In genomic region chr6:52049252-52050050, GRCh38 we compare ENCODE assay signal across 9 cellular contexts. TPM values are rescaled to one million over a fixed set of nuclear protein-coding genes. Genes with fewer than 3 reads are reported as not detected.
A peak's percentile ranks its signal among the peaks of the same experiment; 100 is the strongest.
DNase-seq lines count a peak whose midpoint lies in the region; TF ChIP-seq lines count a peak whose summit lies in the region.
"Had no signal": no experiment of that assay in that cellular context is flagged by ENCODE, and none has a peak within 500 bp of the region (broad histone marks: within the 10 kb centered on the region; RNA-seq: fewer than 3 reads in every experiment).

No MANE protein-coding gene starts in this region.

- no peak overlapping the region for H3K4me3 ChIP-seq in breast epithelium

- no peaks in the 10 kb centered on the region for H3K36me3 ChIP-seq in breast epithelium

- CTCF ChIA-PET in HEK293T (lab: Yijun Ruan, JAX), result interaction anchor here (0.6 to 2.0 kb wide), 10 partner anchors 8 to 125 kb away, joined by 3 to 7 read pairs (median 4); no protein-coding TSS in a partner anchor

- POLR2A ChIA-PET in HEK293T (lab: Yijun Ruan, JAX), result no interaction called here

- peak; percentile 75 for DNase-seq in NCI-H510A treated with DMSO at 0.1 percent for 48 hours (lab: John Stamatoyannopoulos, UW)
- no peak for DNase-seq in NCI-H510A (lab: John Stamatoyannopoulos, UW)
- peak; percentile 44 for DNase-seq in HEK293T (ENCODE audit: extremely low spot score)
- DNase-seq in NCI-H526 (lab: John Stamatoyannopoulos, UW), result peak; percentile 11 to 53
- no peak for DNase-seq in breast epithelium (ENCODE audit: low spot score in 2 of 2)
- peak; percentile 47 to 53 for DNase-seq in lung microvascular endothelial cell (ENCODE audit: low read depth in 2 of 2)
- no peak for DNase-seq in amniotic stem cell (lab: John Stamatoyannopoulos, UW)
- no peak for DNase-seq in NCI-H128 (lab: John Stamatoyannopoulos, UW; ENCODE audit: unreplicated experiment)
- DNase-seq: activated naive CD8-positive, alpha-beta T cell treated with anti-CD3 and anti-CD28 coated beads, Interleukin-2, amount 10 ng/mL, durations not matched to agents 7 days and 5 days had no signal

- H3K27ac ChIP-seq in breast epithelium, result no peak overlapping the region

- H3K4me1 ChIP-seq in breast epithelium, result no peaks in the 10 kb centered on the region

- peaks cover 0 to 10% of the 10 kb centered on the region in 2 donors for H3K27me3 ChIP-seq in breast epithelium

- no peaks in the 10 kb centered on the region for H3K9me3 ChIP-seq in breast epithelium

- intact Hi-C loops in breast epithelium (cut with DNase I; ENCODE audit: low total_unique reads), result no loop called here

- TF ChIP-seq CTCF in breast epithelium (IDR thresholded peaks at IDR 0.05), result peak in 2 of 3 donors; percentile 32 to 54

- no peak for TF ChIP-seq POLR2A in breast epithelium (IDR thresholded peaks at IDR 0.05)

TF ChIP-seq in HEK293T, 16 proteins besides CTCF, POLR2A, EP300 and RAD21:
- TF ChIP-seq FOXM1 (IDR thresholded peaks at IDR 0.05; ENCODE audit: borderline replicate concordance), result no peak
- TF ChIP-seq BHLHE40 (IDR thresholded peaks at IDR 0.05; ENCODE audit: borderline replicate concordance), result no peak
- TF ChIP-seq FOXA1 (IDR thresholded peaks at IDR 0.05), result no peak
- TF ChIP-seq LEF1 (IDR thresholded peaks at IDR 0.05; ENCODE audit: borderline replicate concordance), result no peak
- no peak for TF ChIP-seq ARNT (IDR thresholded peaks at IDR 0.05)
- TF ChIP-seq HDGF (IDR thresholded peaks at IDR 0.05; ENCODE audit: borderline replicate concordance), result no peak
- TF ChIP-seq ELF4 (IDR thresholded peaks at IDR 0.05), result no peak
- TF ChIP-seq ZNF384 (IDR thresholded peaks at IDR 0.05), result no peak
- TF ChIP-seq SP1 (IDR thresholded peaks at IDR 0.05), result no peak
- TF ChIP-seq TARDBP (IDR thresholded peaks at IDR 0.05), result no peak
- no peak for TF ChIP-seq SUZ12 (IDR thresholded peaks at IDR 0.05)
- TF ChIP-seq NFRKB (IDR thresholded peaks at IDR 0.05), result no peak
- TF ChIP-seq CTBP1 (IDR thresholded peaks at IDR 0.05; ENCODE audit: borderline replicate concordance), result no peak
- TF ChIP-seq PKNOX1 (IDR thresholded peaks at IDR 0.05), result no peak
- TF ChIP-seq L3MBTL2 (conservative IDR thresholded peaks at IDR 0.05), result no peak
- TF ChIP-seq FOXK2 (IDR thresholded peaks at IDR 0.05), result no peak
TF ChIP-seq in HEK293T: peak in this region for 0.

RNA-seq across cellular contexts. Expression of gene PKHD1, which starts 38.0 kb away (rescaled TPM):
- 1 to 10 TPM in 1 of 3 donors, under 1 TPM in 2; 0.44 to 1.1 (median 0.66) TPM for total RNA-seq in breast epithelium
- not detected in 2 replicates for total RNA-seq in lung microvascular endothelial cell
- total RNA-seq: activated naive CD8-positive, alpha-beta T cell treated with anti-CD3 and anti-CD28 coated beads, Interleukin-2, amount 10 ng/mL, durations not matched to agents 7 days and 5 days had no signal

Comparison
In these comparisons a context has a peak if more than half of its experiments do, and no peak if none do; other contexts are left out.
1. DNase-seq: peak in NCI-H510A treated with DMSO at 0.1 percent for 48 hours (single experiment), HEK293T (single experiment), NCI-H526 (2 of 2) and lung microvascular endothelial cell (2 of 2); none in NCI-H510A (single experiment), breast epithelium (0 of 2), amniotic stem cell (single experiment) and NCI-H128 (single experiment).